Comparison of ENCODE assay signal across 10 cellular contexts in the genomic region with DNA sequence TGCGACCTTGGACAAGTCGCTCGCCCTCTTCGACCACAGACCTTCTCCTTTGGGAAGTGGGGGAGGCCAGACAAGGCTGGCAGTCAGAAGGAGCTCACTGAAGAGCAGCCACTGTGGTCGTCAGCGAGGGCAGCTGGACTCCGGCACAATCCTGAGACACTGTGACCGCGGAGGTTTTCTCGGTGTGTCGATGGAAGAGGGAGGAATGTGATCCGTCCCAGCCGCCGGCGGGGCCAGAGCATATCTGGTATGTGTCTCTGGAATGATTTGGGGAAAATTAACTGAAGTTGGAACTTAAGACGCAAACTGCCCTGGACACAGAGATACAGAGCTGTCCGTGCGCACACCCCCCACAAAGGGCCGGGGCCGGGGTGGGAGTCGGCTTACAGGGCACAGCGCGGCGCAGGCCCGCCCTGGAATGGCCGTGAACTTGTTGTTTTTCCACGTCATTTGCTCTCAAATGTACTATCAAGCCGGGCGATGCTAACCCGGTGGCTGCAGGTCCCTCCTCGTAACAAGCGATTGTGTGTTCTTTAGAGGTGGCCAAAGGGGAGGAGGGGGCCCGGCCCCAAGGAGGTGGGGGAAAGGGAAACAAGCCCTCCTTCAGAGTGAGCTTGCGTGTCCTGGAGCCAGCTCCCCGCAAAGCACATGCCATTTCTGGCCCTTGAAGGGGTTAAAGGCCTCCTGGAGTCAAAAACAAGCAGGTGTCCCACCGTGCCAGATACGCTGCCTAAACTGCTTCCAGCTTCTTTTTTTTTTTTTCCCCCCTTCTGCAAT. TPM values are rescaled to one million over a fixed set of nuclear protein-coding genes. Genes with fewer than 3 reads are reported as not detected.
A peak's percentile ranks its signal among the peaks of the same experiment; 100 is the strongest.
DNase-seq lines count a peak whose midpoint lies in the region; ATAC-seq, FAIRE-seq and TF ChIP-seq lines count a peak whose summit lies in the region.
"Had no signal": no experiment of that assay in that cellular context is flagged by ENCODE, and none has a peak within 500 bp of the region (broad histone marks: within the 10 kb centered on the region; RNA-seq: fewer than 3 reads in every experiment).

No MANE protein-coding gene starts in this region.

- in situ Hi-C loops in GM13977 (cut with MboI; ENCODE audit: low pct_unique_long_range_greater_than_20kb, low sequenced_read_pairs, unreplicated experiment): loop anchor here (5.0 kb wide), 1 partner anchor 53 kb away; no protein-coding TSS in a partner anchor

- ATAC-seq in left ventricle myocardium superior (peak; percentile 25), GM21381 (IDR thresholded peaks at IDR 0.05; ENCODE audit: unreplicated experiment) (no peak), HG02884 (IDR thresholded peaks at IDR 0.05; ENCODE audit: unreplicated experiment) (no peak)
- no peak for ATAC-seq in effector memory CD8-positive, alpha-beta T cell (replicated peaks)

- FAIRE-seq in astrocyte (lab: Jason Lieb, UNC) (no peak), H54 (lab: Jason Lieb, UNC) (no peak)

- peaks cover 10% of the 10 kb centered on the region for H3K4me1 ChIP-seq in astrocyte (ENCODE audit: insufficient read depth, low read length)

- H3K9me3 Mint-ChIP-seq in astrocyte (ENCODE audit: unreplicated experiment): no peaks in the 10 kb centered on the region
- H3K9me3 Mint-ChIP-seq in effector memory CD8-positive, alpha-beta T cell: no peaks in the 10 kb centered on the region

- no peak overlapping the region for H3K27ac ChIP-seq in astrocyte (ENCODE audit: low read depth, low read length)
- H3K27ac ChIP-seq: skin epidermis had no signal

- H3K36me3 Mint-ChIP-seq in astrocyte (ENCODE audit: low read depth, unreplicated experiment): no peaks in the 10 kb centered on the region
- peaks cover 7% of the 10 kb centered on the region for H3K36me3 Mint-ChIP-seq in effector memory CD8-positive, alpha-beta T cell (ENCODE audit: insufficient read depth)

- H3K4me3 Mint-ChIP-seq in astrocyte (ENCODE audit: unreplicated experiment): no peak overlapping the region
- no peak overlapping the region for H3K4me3 Mint-ChIP-seq in effector memory CD8-positive, alpha-beta T cell

- H3K4me2 ChIP-seq in astrocyte (ENCODE audit: low read length): peak overlapping the region; percentile 81

- H2AFZ ChIP-seq in astrocyte (ENCODE audit: low read depth, low read length): peak overlapping the region; percentile 74

- TF ChIP-seq POLR2A in H54 (IDR thresholded peaks at IDR 0.05; ENCODE audit: low read depth, low read length): no peak

- DNase-seq in GM13977 (ENCODE audit: low spot score) (peak; percentile 31), astrocyte (ENCODE audit: low read depth) (peak; percentile 60), left ventricle myocardium superior (no peak), renal cortical epithelial cell (ENCODE audit: low read depth) (peak; percentile 12), H54 (ENCODE audit: insufficient read length, low spot score) (no peak)
- DNase-seq in effector memory CD8-positive, alpha-beta T cell: no peak
- DNase-seq: NCI-H2227 treated with DMSO at 0.1 percent for 48 hours had no signal

- no peak overlapping the region for H3K27ac Mint-ChIP-seq in astrocyte (ENCODE audit: unreplicated experiment)
- H3K27ac Mint-ChIP-seq in effector memory CD8-positive, alpha-beta T cell: no peak overlapping the region

- intact Hi-C loops in left ventricle myocardium superior (cut with micrococcal nuclease): loop anchor here (5.0 kb wide), 1 partner anchor 48 kb away; no protein-coding TSS in a partner anchor

- peaks cover 13% of the 10 kb centered on the region for H3K4me1 Mint-ChIP-seq in astrocyte (ENCODE audit: low read depth, unreplicated experiment)
- peaks cover 0 to 8% of the 10 kb centered on the region in 2 donors for H3K4me1 Mint-ChIP-seq in effector memory CD8-positive, alpha-beta T cell (ENCODE audit: low read depth in 2 of 2)

- H3K9ac ChIP-seq in astrocyte (ENCODE audit: low read length): peak overlapping the region; percentile 54

- no peak for TF ChIP-seq CTCF in GM13977 (IDR thresholded peaks at IDR 0.05; ENCODE audit: extremely low read depth, insufficient read depth, missing control alignments)
- no peak for TF ChIP-seq CTCF in astrocyte (IDR thresholded peaks at IDR 0.05; ENCODE audit: insufficient read depth, low read depth, low read length)

- peak overlapping the region; percentile 23 for H3K4me3 ChIP-seq in astrocyte (ENCODE audit: insufficient read depth, low read depth, low read length)
- H3K4me3 ChIP-seq: skin epidermis had no signal

- H4K20me1 ChIP-seq in astrocyte (ENCODE audit: insufficient read depth, low read length): no peaks in the 10 kb centered on the region

- H3K27me3 Mint-ChIP-seq in astrocyte (ENCODE audit: low read depth, unreplicated experiment): peaks cover 19% of the 10 kb centered on the region
- peaks cover 31 to 58% of the 10 kb centered on the region in 2 donors for H3K27me3 Mint-ChIP-seq in effector memory CD8-positive, alpha-beta T cell

- no peaks in the 10 kb centered on the region for H3K9me3 ChIP-seq in astrocyte (ENCODE audit: insufficient read depth, low read depth, low read length)

- H3K79me2 ChIP-seq in astrocyte (ENCODE audit: insufficient read depth, low read length): no peaks in the 10 kb centered on the region

- no peaks in the 10 kb centered on the region for H3K36me3 ChIP-seq in astrocyte (ENCODE audit: insufficient read depth, low read length)

- no peaks in the 10 kb centered on the region for H3K27me3 ChIP-seq in astrocyte (ENCODE audit: insufficient read depth, low read length)

RNA-seq across cellular contexts. Expression of a gene that starts 0.4 kb away (rescaled TPM):
- 0.07 TPM in 1 of 2 replicates, not detected in the other for total RNA-seq in astrocyte
- total RNA-seq in left ventricle myocardium superior: 0.07 TPM
- total RNA-seq in renal cortical epithelial cell: not detected in 2 replicates

RNA-seq across cellular contexts. Expression of a gene that starts 31.2 kb away (rescaled TPM):
- total RNA-seq in astrocyte (59.1 and 71.6 TPM in 2 replicates), left ventricle myocardium superior (107 TPM), renal cortical epithelial cell (8.5 and 19.5 TPM in 2 replicates)

Comparison
In these comparisons a context has a peak if more than half of its experiments do, and no peak if none do; other contexts are left out.
1. DNase-seq: peak in GM13977 (single experiment), astrocyte (single experiment) and renal cortical epithelial cell (single experiment); none in left ventricle myocardium superior (single experiment), H54 (single experiment) and effector memory CD8-positive, alpha-beta T cell (0 of 3).